In genomic region chr15:64678126-64678819, GRCh38 we compare ENCODE assay signal across 20 cellular contexts.
DNase-seq lines count a peak whose midpoint lies in the region; ATAC-seq and TF ChIP-seq lines count a peak whose summit lies in the region.
"Had no signal": no experiment of that assay in that cellular context is flagged by ENCODE, and none has a peak within 500 bp of the region (broad histone marks: within the 10 kb centered on the region; RNA-seq: fewer than 3 reads in every experiment).

No MANE protein-coding gene starts in this region.

- no peaks in the 10 kb centered on the region for H3K9me2 ChIP-seq in MM.1S (replicated peaks; ENCODE audit: insufficient read depth, low read length)

- TF ChIP-seq CTCF in nephron progenitor cell (IDR thresholded peaks at IDR 0.05) (no peak), MM.1S (IDR thresholded peaks at IDR 0.05; ENCODE audit: low read length) (no peak)

- H2AFZ ChIP-seq in MM.1S (ENCODE audit: low read length): no peak overlapping the region

- no peak overlapping the region for H3K27ac ChIP-seq in CD8-positive, alpha-beta memory T cell (ENCODE audit: low read depth, low read length)
- H3K27ac ChIP-seq in MM.1S (ENCODE audit: low read length): no peak overlapping the region
- H3K27ac ChIP-seq: ascending aorta, thoracic aorta had no signal

- H3K4me3 Mint-ChIP-seq in activated CD4-positive, alpha-beta T cell treated with anti-CD3 and anti-CD28 coated beads, Interleukin-2, amount 10 ng/mL, durations not matched to agents 24 days and 14 days: no peak overlapping the region
- no peak overlapping the region for H3K4me3 Mint-ChIP-seq in CD8-positive, alpha-beta memory T cell
- no peak overlapping the region for H3K4me3 Mint-ChIP-seq in activated naive CD8-positive, alpha-beta T cell treated with anti-CD3 and anti-CD28 coated beads, Interleukin-2, amount 50 U/mL, for 24 hours
- no peak overlapping the region for H3K4me3 Mint-ChIP-seq in nephron progenitor cell
- H3K4me3 Mint-ChIP-seq: central memory CD8-positive, alpha-beta T cell had no signal

- H3K36me3 Mint-ChIP-seq in activated CD4-positive, alpha-beta T cell treated with anti-CD3 and anti-CD28 coated beads, Interleukin-2, amount 10 ng/mL, durations not matched to agents 24 days and 14 days (ENCODE audit: low read depth): peaks cover 62% of the 10 kb centered on the region
- H3K36me3 Mint-ChIP-seq in CD8-positive, alpha-beta memory T cell: peaks cover 0 to 93% (median 26%) of the 10 kb centered on the region in 3 donors
- peaks cover 25% of the 10 kb centered on the region for H3K36me3 Mint-ChIP-seq in activated naive CD8-positive, alpha-beta T cell treated with anti-CD3 and anti-CD28 coated beads, Interleukin-2, amount 50 U/mL, for 24 hours (ENCODE audit: low read depth)
- peaks cover 69% of the 10 kb centered on the region for H3K36me3 Mint-ChIP-seq in nephron progenitor cell (ENCODE audit: low read depth)

- no peaks in the 10 kb centered on the region for H3K9me3 ChIP-seq in CD8-positive, alpha-beta memory T cell (ENCODE audit: low read length)
- H3K9me3 ChIP-seq in MM.1S (replicated peaks; ENCODE audit: insufficient read depth, low read length): no peaks in the 10 kb centered on the region
- H3K9me3 ChIP-seq: ascending aorta, mucosa of descending colon, thoracic aorta had no signal

- H3K9me3 Mint-ChIP-seq in activated CD4-positive, alpha-beta T cell treated with anti-CD3 and anti-CD28 coated beads, Interleukin-2, amount 10 ng/mL, durations not matched to agents 24 days and 14 days: no peaks in the 10 kb centered on the region
- no peaks in the 10 kb centered on the region for H3K9me3 Mint-ChIP-seq in CD8-positive, alpha-beta memory T cell
- H3K9me3 Mint-ChIP-seq in activated naive CD8-positive, alpha-beta T cell treated with anti-CD3 and anti-CD28 coated beads, Interleukin-2, amount 50 U/mL, for 24 hours: no peaks in the 10 kb centered on the region
- no peaks in the 10 kb centered on the region for H3K9me3 Mint-ChIP-seq in nephron progenitor cell
- H3K9me3 Mint-ChIP-seq: central memory CD8-positive, alpha-beta T cell had no signal

- POLR2A ChIA-PET in CD8-positive, alpha-beta memory T cell (lab: Charles Lee): no interaction called here

- no peaks in the 10 kb centered on the region for H3K27me3 Mint-ChIP-seq in activated CD4-positive, alpha-beta T cell treated with anti-CD3 and anti-CD28 coated beads, Interleukin-2, amount 10 ng/mL, durations not matched to agents 24 days and 14 days
- no peaks in the 10 kb centered on the region for H3K27me3 Mint-ChIP-seq in CD8-positive, alpha-beta memory T cell
- no peaks in the 10 kb centered on the region for H3K27me3 Mint-ChIP-seq in activated naive CD8-positive, alpha-beta T cell treated with anti-CD3 and anti-CD28 coated beads, Interleukin-2, amount 50 U/mL, for 24 hours
- H3K27me3 Mint-ChIP-seq in nephron progenitor cell (ENCODE audit: low read depth, poor library complexity): peaks cover 2% of the 10 kb centered on the region
- H3K27me3 Mint-ChIP-seq: central memory CD8-positive, alpha-beta T cell had no signal

- H3K27me3 ChIP-seq in CD8-positive, alpha-beta memory T cell (ENCODE audit: insufficient read depth, low read length, poor library complexity, severe bottlenecking): no peaks in the 10 kb centered on the region
- H3K27me3 ChIP-seq in MM.1S (replicated peaks; ENCODE audit: insufficient read depth, low read length): no peaks in the 10 kb centered on the region
- H3K27me3 ChIP-seq: ascending aorta had no signal

- H3K9ac ChIP-seq in MM.1S (ENCODE audit: low read length): no peak overlapping the region

- no peak for DNase-seq in activated CD4-positive, alpha-beta T cell treated with anti-CD3 and anti-CD28 coated beads, Interleukin-2, amount 10 ng/mL, durations not matched to agents 24 days and 14 days
- no peak for DNase-seq in activated CD4-positive, alpha-beta T cell treated with anti-CD3 and anti-CD28 coated beads, Interleukin-2, amount 50 U/mL, for 48 hours
- DNase-seq in CD8-positive, alpha-beta memory T cell: no peak
- DNase-seq in activated naive CD8-positive, alpha-beta T cell treated with anti-CD3 and anti-CD28 coated beads, Interleukin-2, amount 50 U/mL, for 24 hours: no peak
- DNase-seq in nephron progenitor cell (no peak), LoVo (ENCODE audit: low spot score) (no peak), NCI-H2196 (lab: John Stamatoyannopoulos, UW; ENCODE audit: unreplicated experiment) (no peak), MM.1S (no peak)
- DNase-seq: activated CD8-positive, alpha-beta memory T cell treated with anti-CD3 and anti-CD28 coated beads, Interleukin-2, amount 50 U/mL, for 48 hours; activated gamma-delta T cell; DND-41; Karpas-422; mucosa of descending colon; NCI-H1105; NCI-H2081; OCI-M1; Right ventricle myocardium superior had no signal

- H3K4me2 ChIP-seq in MM.1S (ENCODE audit: low read depth, low read length): no peak overlapping the region

- peaks cover 64% of the 10 kb centered on the region for H3K36me3 ChIP-seq in CD8-positive, alpha-beta memory T cell (ENCODE audit: insufficient read depth, low read length)
- 0 out of 2 replicates have a peak, but pooled peaks cover 8% of the 10 kb centered on the region for H3K36me3 ChIP-seq in MM.1S (replicated peaks; ENCODE audit: insufficient read depth, low read length)

- H4K20me1 ChIP-seq in MM.1S (ENCODE audit: insufficient read depth, low read length): no peaks in the 10 kb centered on the region

- intact Hi-C loops in activated CD4-positive, alpha-beta T cell treated with anti-CD3 and anti-CD28 coated beads, Interleukin-2, amount 10 ng/mL, durations not matched to agents 24 days and 14 days (cut with micrococcal nuclease): no loop called here

- H3K4me3 ChIP-seq in CD8-positive, alpha-beta memory T cell (ENCODE audit: low read length): no peak overlapping the region
- no peak overlapping the region for H3K4me3 ChIP-seq in MM.1S (ENCODE audit: low read length)
- H3K4me3 ChIP-seq: ascending aorta, mucosa of descending colon, thoracic aorta had no signal

- no peak for ATAC-seq in activated naive CD8-positive, alpha-beta T cell treated with anti-CD3 and anti-CD28 coated beads, Interleukin-2, amount 50 U/mL, for 24 hours
- ATAC-seq: mucosa of descending colon had no signal

- no peaks in the 10 kb centered on the region for H3K79me2 ChIP-seq in MM.1S (ENCODE audit: low read length)

- CTCF ChIA-PET in CD8-positive, alpha-beta memory T cell (lab: Charles Lee): no interaction called here

- no peaks in the 10 kb centered on the region for H3F3A ChIP-seq in MM.1S (ENCODE audit: insufficient read depth, low read length)

- H3K4me1 ChIP-seq in CD8-positive, alpha-beta memory T cell (ENCODE audit: insufficient read depth, low read length): no peaks in the 10 kb centered on the region
- H3K4me1 ChIP-seq in MM.1S (ENCODE audit: low read length): no peaks in the 10 kb centered on the region
- H3K4me1 ChIP-seq: ascending aorta had no signal

- H3K4me1 Mint-ChIP-seq in activated CD4-positive, alpha-beta T cell treated with anti-CD3 and anti-CD28 coated beads, Interleukin-2, amount 10 ng/mL, durations not matched to agents 24 days and 14 days: peaks cover 6% of the 10 kb centered on the region
- no peaks in the 10 kb centered on the region for H3K4me1 Mint-ChIP-seq in CD8-positive, alpha-beta memory T cell
- H3K4me1 Mint-ChIP-seq in activated naive CD8-positive, alpha-beta T cell treated with anti-CD3 and anti-CD28 coated beads, Interleukin-2, amount 50 U/mL, for 24 hours: no peaks in the 10 kb centered on the region
- no peaks in the 10 kb centered on the region for H3K4me1 Mint-ChIP-seq in nephron progenitor cell
- H3K4me1 Mint-ChIP-seq: central memory CD8-positive, alpha-beta T cell had no signal

- peak overlapping the region; percentile 64 for H3K27ac Mint-ChIP-seq in activated CD4-positive, alpha-beta T cell treated with anti-CD3 and anti-CD28 coated beads, Interleukin-2, amount 10 ng/mL, durations not matched to agents 24 days and 14 days
- peak overlapping the region in 6 of 8 donors; percentile 11 to 81 (median 52) for H3K27ac Mint-ChIP-seq in CD8-positive, alpha-beta memory T cell
- peak overlapping the region; percentile 1 for H3K27ac Mint-ChIP-seq in activated naive CD8-positive, alpha-beta T cell treated with anti-CD3 and anti-CD28 coated beads, Interleukin-2, amount 50 U/mL, for 24 hours
- peak overlapping the region; percentile 17 for H3K27ac Mint-ChIP-seq in nephron progenitor cell

Comparison
In these comparisons a context has a peak if more than half of its experiments do, and no peak if none do; other contexts are left out.
1. H3K27ac Mint-ChIP-seq: peak in every context shown above with its lines; median percentile 64 in activated CD4-positive, alpha-beta T cell treated with anti-CD3 and anti-CD28 coated beads, Interleukin-2, amount 10 ng/mL, durations not matched to agents 24 days and 14 days; 52 in CD8-positive, alpha-beta memory T cell; 17 in nephron progenitor cell; 1 in activated naive CD8-positive, alpha-beta T cell treated with anti-CD3 and anti-CD28 coated beads, Interleukin-2, amount 50 U/mL, for 24 hours.